Comparison of ENCODE assay signal across 24 cellular contexts in the genomic region with DNA sequence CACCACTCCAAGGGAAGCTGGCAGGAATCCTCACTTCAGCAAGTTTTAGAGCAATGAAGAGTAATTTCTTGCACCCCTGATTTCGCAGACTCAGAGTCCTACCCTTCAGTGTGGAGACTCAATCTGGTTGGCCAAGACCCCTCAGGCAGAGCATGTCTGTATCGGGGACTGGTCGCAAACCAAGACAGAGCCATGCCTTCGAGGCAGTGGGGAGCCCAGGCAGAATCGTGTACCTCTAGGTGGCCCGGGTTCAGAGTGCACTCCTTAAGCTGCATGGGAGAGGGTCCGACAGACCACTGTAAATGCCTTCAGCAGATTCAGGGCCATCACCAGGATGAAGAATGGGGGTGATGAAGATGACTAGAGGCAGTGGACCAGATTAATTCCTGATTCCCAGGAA.
"Had no signal": no experiment of that assay in that cellular context is flagged by ENCODE, and none has a peak within 500 bp of the region (broad histone marks: within the 10 kb centered on the region; RNA-seq: fewer than 3 reads in every experiment).

No MANE protein-coding gene starts in this region.

- DNase-seq: natural killer cell; occipital lobe; ovary; psoas muscle; right cardiac atrium; right lobe of liver; sigmoid colon; small intestine; stimulated activated CD4-positive, alpha-beta T cell treated with anti-CD3 and anti-CD28 coated beads, Interleukin-15, amount 100 ng/mL, for 24 hours; stimulated activated CD4-positive, alpha-beta T cell treated with anti-CD3 and anti-CD28 coated beads, Interleukin-2, amount 100 ng/mL, for 24 hours; stimulated activated CD4-positive, alpha-beta T cell treated with anti-CD3 and anti-CD28 coated beads, Interleukin-2, amount 100 ng/mL, for 48 hours; stimulated activated CD4-positive, alpha-beta T cell treated with anti-CD3 and anti-CD28 coated beads, Interleukin-4, amount 100 ng/mL, for 24 hours; stimulated activated naive B cell treated with anti-CD40 and anti-IgM and Interleukin-4, amounts not matched to agents 10 μg/mL and 1 μg/mL and 100 μg/mL, for 72 hours; stimulated activated naive CD4-positive, alpha-beta T cell treated with Interleukin-2 at 50 U/mL for 16 hours; stomach; tibial artery; transverse colon; upper lobe of right lung; uterus had no signal

- H3K4me1 ChIP-seq: neural progenitor cell, psoas muscle, right lobe of liver, sigmoid colon, stomach, suprapubic skin, testis, tibial artery, transverse colon, upper lobe of right lung, uterus had no signal

- H3K4me3 ChIP-seq: neural progenitor cell, ovary, psoas muscle, right lobe of liver, sigmoid colon, stomach, suprapubic skin, testis, tibial artery, transverse colon, upper lobe of right lung, uterus had no signal

- H3K27me3 ChIP-seq: neural progenitor cell, ovary, right lobe of liver, sigmoid colon, stomach, suprapubic skin, testis, tibial artery, transverse colon, upper lobe of right lung, uterus had no signal

- ATAC-seq: natural killer cell; psoas muscle; right cardiac atrium; right lobe of liver; stimulated activated effector memory CD8-positive, alpha-beta T cell treated with anti-CD3 and anti-CD28 coated beads, Interleukin-12 subunit alpha, Interleukin-12 subunit beta, amount 100 ng/mL, for 72 hours; stimulated activated naive B cell treated with anti-CD40 and anti-IgM and Interleukin-4, amounts not matched to agents 10 μg/mL and 1 μg/mL and 100 μg/mL, for 72 hours; upper lobe of right lung had no signal

- H3K27ac ChIP-seq: neural progenitor cell, ovary, parathyroid adenoma, psoas muscle, right lobe of liver, sigmoid colon, stomach, suprapubic skin, testis, tibial artery, transverse colon, upper lobe of right lung, uterus had no signal

- H3K36me3 ChIP-seq: neural progenitor cell, ovary, right lobe of liver, sigmoid colon, stomach, suprapubic skin, tibial artery, transverse colon, upper lobe of right lung, uterus had no signal

- H3K9me3 ChIP-seq: ovary, psoas muscle, right lobe of liver, sigmoid colon, stomach, suprapubic skin, testis, tibial artery, transverse colon, upper lobe of right lung, uterus had no signal
